In the genomic region with DNA sequence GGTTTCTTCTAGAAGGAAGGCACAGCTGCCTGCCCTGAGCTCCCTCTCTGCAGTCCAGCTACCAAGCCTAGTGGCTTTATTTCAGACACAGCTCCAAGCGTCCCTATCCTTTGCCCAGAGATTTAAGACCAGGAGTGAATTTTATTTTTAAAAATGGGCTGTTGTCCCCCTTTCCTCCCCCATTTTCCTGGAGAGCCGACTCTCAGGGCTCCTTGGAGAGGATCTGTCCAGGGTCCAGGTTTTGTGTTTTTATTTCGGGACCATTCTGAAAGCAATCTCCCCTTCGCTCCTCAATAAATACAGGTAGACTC, we compare ENCODE assay signal across 1 cellular context.
TF ChIP-seq lines count a peak whose summit lies in the region.

No MANE protein-coding gene starts in this region.

TF ChIP-seq in HEK293, 187 proteins besides CTCF, POLR2A, EP300 and RAD21 (continued from another document):
- TF ChIP-seq, protein P1, sequence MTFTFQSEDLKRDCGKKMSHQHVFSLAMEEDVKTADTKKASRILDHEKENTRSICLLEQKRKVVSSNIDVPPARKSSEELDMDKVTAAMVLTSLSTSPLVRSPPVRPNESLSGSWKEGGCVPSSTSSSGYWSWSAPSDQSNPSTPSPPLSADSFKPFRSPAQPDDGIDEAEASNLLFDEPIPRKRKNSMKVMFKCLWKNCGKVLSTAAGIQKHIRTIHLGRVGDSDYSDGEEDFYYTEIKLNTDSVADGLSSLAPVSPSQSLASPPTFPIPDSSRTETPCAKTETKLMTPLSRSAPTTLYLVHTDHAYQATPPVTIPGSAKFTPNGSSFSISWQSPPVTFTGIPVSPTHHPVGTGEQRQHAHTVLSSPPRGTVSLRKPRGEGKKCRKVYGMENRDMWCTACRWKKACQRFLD (tag by site-specific recombination; IDR thresholded peaks at IDR 0.05), result no peak
- no peak for TF ChIP-seq KLF9 (tag by site-specific recombination; IDR thresholded peaks at IDR 0.05; ENCODE audit: low read depth)
- TF ChIP-seq ZNF354C (tag by site-specific recombination; IDR thresholded peaks at IDR 0.05; ENCODE audit: borderline replicate concordance, low read depth), result no peak
- no peak for TF ChIP-seq ZSCAN4 (tag by site-specific recombination; IDR thresholded peaks at IDR 0.05)
- TF ChIP-seq GLI4 (tag by site-specific recombination; IDR thresholded peaks at IDR 0.05), result no peak
- no peak for TF ChIP-seq ZBTB26 (tag by site-specific recombination; optimal IDR thresholded peaks at IDR 0.05)
- TF ChIP-seq, protein P2, sequence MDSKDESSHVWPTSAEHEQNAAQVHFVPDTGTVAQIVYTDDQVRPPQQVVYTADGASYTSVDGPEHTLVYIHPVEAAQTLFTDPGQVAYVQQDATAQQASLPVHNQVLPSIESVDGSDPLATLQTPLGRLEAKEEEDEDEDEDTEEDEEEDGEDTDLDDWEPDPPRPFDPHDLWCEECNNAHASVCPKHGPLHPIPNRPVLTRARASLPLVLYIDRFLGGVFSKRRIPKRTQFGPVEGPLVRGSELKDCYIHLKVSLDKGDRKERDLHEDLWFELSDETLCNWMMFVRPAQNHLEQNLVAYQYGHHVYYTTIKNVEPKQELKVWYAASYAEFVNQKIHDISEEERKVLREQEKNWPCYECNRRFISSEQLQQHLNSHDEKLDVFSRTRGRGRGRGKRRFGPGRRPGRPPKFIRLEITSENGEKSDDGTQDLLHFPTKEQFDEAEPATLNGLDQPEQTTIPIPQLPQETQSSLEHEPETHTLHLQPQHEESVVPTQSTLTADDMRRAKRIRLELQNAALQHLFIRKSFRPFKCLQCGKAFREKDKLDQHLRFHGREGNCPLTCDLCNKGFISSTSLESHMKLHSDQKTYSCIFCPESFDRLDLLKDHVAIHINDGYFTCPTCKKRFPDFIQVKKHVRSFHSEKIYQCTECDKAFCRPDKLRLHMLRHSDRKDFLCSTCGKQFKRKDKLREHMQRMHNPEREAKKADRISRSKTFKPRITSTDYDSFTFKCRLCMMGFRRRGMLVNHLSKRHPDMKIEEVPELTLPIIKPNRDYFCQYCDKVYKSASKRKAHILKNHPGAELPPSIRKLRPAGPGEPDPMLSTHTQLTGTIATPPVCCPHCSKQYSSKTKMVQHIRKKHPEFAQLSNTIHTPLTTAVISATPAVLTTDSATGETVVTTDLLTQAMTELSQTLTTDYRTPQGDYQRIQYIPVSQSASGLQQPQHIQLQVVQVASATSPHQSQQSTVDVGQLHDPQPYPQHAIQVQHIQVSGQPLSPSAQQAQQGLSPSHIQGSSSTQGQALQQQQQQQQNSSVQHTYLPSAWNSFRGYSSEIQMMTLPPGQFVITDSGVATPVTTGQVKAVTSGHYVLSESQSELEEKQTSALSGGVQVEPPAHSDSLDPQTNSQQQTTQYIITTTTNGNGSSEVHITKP (tag by site-specific recombination; IDR thresholded peaks at IDR 0.05), result peak; percentile 92
TF ChIP-seq in HEK293: peak in this region for 3.
